ENCODE assay signal across 9 cellular contexts in genomic region chr2:172233947-172234715, GRCh38.
DNase-seq lines count a peak whose midpoint lies in the region; ATAC-seq and TF ChIP-seq lines count a peak whose summit lies in the region.
"Had no signal": no experiment of that assay in that cellular context is flagged by ENCODE, and none has a peak within 500 bp of the region (broad histone marks: within the 10 kb centered on the region; RNA-seq: fewer than 3 reads in every experiment).

No MANE protein-coding gene starts in this region.

- no peaks in the 10 kb centered on the region for H3K27me3 ChIP-seq in testis

- peak overlapping the region; percentile 36 to 50 for H3K4me3 ChIP-seq in testis

- H3K27ac ChIP-seq in angular gyrus (ENCODE audit: low read depth, low read length) = peak overlapping the region; percentile 58
- no peak overlapping the region for H3K27ac ChIP-seq in testis
- H3K27ac ChIP-seq: VCaP had no signal

- no peak for TF ChIP-seq POLR2A in testis (IDR thresholded peaks at IDR 0.05)

- H3K4me1 Mint-ChIP-seq in activated naive CD4-positive, alpha-beta T cell treated with anti-CD3 and anti-CD28 coated beads for 36 hours (ENCODE audit: low read depth) = peaks cover 16% of the 10 kb centered on the region
- H3K4me1 Mint-ChIP-seq in memory B cell = peaks cover 14% of the 10 kb centered on the region

- no peaks in the 10 kb centered on the region for H3K36me3 ChIP-seq in testis (ENCODE audit: low read depth, missing control alignments)

- no peaks in the 10 kb centered on the region for H3K4me1 ChIP-seq in testis

- TF ChIP-seq CTCF in testis (IDR thresholded peaks at IDR 0.05) = no peak

- WGBS in testis, 2 donors = 50 to 57% methylated on average over 9 of the region's 9 CpGs

- H3K27ac Mint-ChIP-seq in activated naive CD4-positive, alpha-beta T cell treated with anti-CD3 and anti-CD28 coated beads for 36 hours = no peak overlapping the region
- H3K27ac Mint-ChIP-seq in memory B cell = no peak overlapping the region

- H3K27me3 Mint-ChIP-seq in activated naive CD4-positive, alpha-beta T cell treated with anti-CD3 and anti-CD28 coated beads for 36 hours (ENCODE audit: low read depth) = peaks cover 24% of the 10 kb centered on the region
- peaks cover 30% of the 10 kb centered on the region for H3K27me3 Mint-ChIP-seq in memory B cell

- intact Hi-C loops in activated naive CD4-positive, alpha-beta T cell treated with anti-CD3 and anti-CD28 coated beads for 36 hours (cut with micrococcal nuclease) = no loop called here
- intact Hi-C loops in testis (cut with DNase I; ENCODE audit: low total_unique reads) = no loop called here

- no peak for DNase-seq in activated naive CD4-positive, alpha-beta T cell treated with anti-CD3 and anti-CD28 coated beads for 36 hours
- DNase-seq in activated naive CD4-positive, alpha-beta T cell (lab: John Stamatoyannopoulos, UW) = no peak
- DNase-seq in memory B cell (ENCODE audit: low spot score in 2 of 2) (no peak), testis (no peak), DMS153 treated with DMSO at 0.1 percent for 48 hours (lab: John Stamatoyannopoulos, UW; ENCODE audit: unreplicated experiment) (no peak), NOMO-1 treated with DMSO at 0.1 percent for 48 hours (lab: John Stamatoyannopoulos, UW; ENCODE audit: unreplicated experiment) (no peak), NCI-H2171 (lab: John Stamatoyannopoulos, UW) (no peak)

- no peaks in the 10 kb centered on the region for H3K36me3 Mint-ChIP-seq in activated naive CD4-positive, alpha-beta T cell treated with anti-CD3 and anti-CD28 coated beads for 36 hours (ENCODE audit: low read depth)
- H3K36me3 Mint-ChIP-seq in memory B cell = no peaks in the 10 kb centered on the region

- CTCF ChIA-PET in activated naive CD4-positive, alpha-beta T cell treated with anti-CD3 and anti-CD28 coated beads for 36 hours (lab: Charles Lee) = interaction anchor here (0.5 to 1.7 kb wide), 3 partner anchors 210 to 468 kb away, joined by 3 to 4 read pairs (median 4); no protein-coding TSS in a partner anchor

- ATAC-seq in memory B cell (ENCODE audit: low read depth) = no peak

- H3K9me3 ChIP-seq in testis = no peaks in the 10 kb centered on the region

- H3K9me3 Mint-ChIP-seq in activated naive CD4-positive, alpha-beta T cell treated with anti-CD3 and anti-CD28 coated beads for 36 hours = no peaks in the 10 kb centered on the region
- H3K9me3 Mint-ChIP-seq in memory B cell = no peaks in the 10 kb centered on the region

- peak overlapping the region; percentile 83 for H3K4me3 Mint-ChIP-seq in activated naive CD4-positive, alpha-beta T cell treated with anti-CD3 and anti-CD28 coated beads for 36 hours
- peak overlapping the region; percentile 69 for H3K4me3 Mint-ChIP-seq in memory B cell
